In the genomic region with DNA sequence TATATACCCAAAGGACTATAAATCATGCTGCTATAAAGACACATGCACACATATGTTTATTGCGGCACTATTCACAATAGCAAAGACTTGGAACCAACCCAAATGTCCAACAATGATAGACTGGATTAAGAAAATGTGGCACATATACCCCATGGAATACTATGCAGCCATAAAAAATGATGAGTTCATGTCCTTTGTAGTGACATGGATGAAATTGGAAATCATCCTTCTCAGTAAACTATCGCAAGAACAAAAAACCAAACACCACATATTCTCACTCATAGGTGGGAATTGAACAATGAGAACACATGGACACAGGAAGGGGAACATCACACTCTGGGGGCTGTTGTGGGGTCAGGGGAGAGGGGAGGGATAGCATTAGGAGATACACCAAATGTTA, we compare ENCODE assay signal across 2 cellular contexts.
DNase-seq lines count a peak whose midpoint lies in the region; ATAC-seq, FAIRE-seq and TF ChIP-seq lines count a peak whose summit lies in the region.
"Not testable (repeated sequence)": the region's sequence is repeated elsewhere in the genome, so short reads cannot be mapped to it uniquely, and the experiment has no call there.

No MANE protein-coding gene starts in this region.

- not testable (repeated sequence) for H3K9me3 ChIP-seq in HEK293 (ENCODE audit: control insufficient read depth, insufficient read depth, low read depth, low read length); K562 (replicated peaks; ENCODE audit: control insufficient read depth, insufficient read depth, low read depth, low read length)

- H3K9me1 ChIP-seq in K562 (ENCODE audit: control insufficient read depth, insufficient read depth, low read length), result not testable (repeated sequence)

- H3K4me2 ChIP-seq in K562 (ENCODE audit: insufficient read depth, low read length), result not testable (repeated sequence)

- TF ChIP-seq EP300 in K562 (IDR thresholded peaks at IDR 0.05; ENCODE audit: low read length), result not testable (repeated sequence)

- not testable (repeated sequence) for ATAC-seq in K562

- intact Hi-C loops in K562 (cut with micrococcal nuclease), result not testable (repeated sequence)

- in situ Hi-C loops in K562 (cut with MboI), result not testable (repeated sequence)

- not testable (repeated sequence) for H3K9ac ChIP-seq in K562 (ENCODE audit: insufficient read depth in 1 of 2, low read depth in 2 of 2, low read length in 2 of 2)

- H3K27me3 ChIP-seq in K562 (ENCODE audit: control insufficient read depth in 2 of 2, insufficient read depth in 2 of 2, low read length in 2 of 2), result not testable (repeated sequence)

- H3K4me3 ChIP-seq in HEK293 (ENCODE audit: low read depth, low read length); K562: not testable (repeated sequence)

- not testable (repeated sequence) for TF ChIP-seq POLR2A in K562 (conservative IDR thresholded peaks at IDR 0.05)

- not testable (repeated sequence) for BruUV-seq in K562 (replicated peaks; lab: Mats Ljungman, UMichigan)

- not testable (repeated sequence) for DNase-seq in K562 (ENCODE audit: extremely low read depth in 1 of 4, low spot score in 3 of 4)

- WGBS in K562 (ENCODE audit: insufficient coverage, low coverage, missing lambda C conversion rate), result 85% methylated on average over 1 of the region's 2 CpGs

- H3K79me2 ChIP-seq in K562 (ENCODE audit: control insufficient read depth, insufficient read depth, low read length), result peaks cover 72% of the 10 kb centered on the region

- not testable (repeated sequence) for H3K27ac ChIP-seq in HEK293 (ENCODE audit: extremely low read depth, low read depth, low read length); K562 (ENCODE audit: extremely low read depth, low read depth, low read length)

- H3K36me3 ChIP-seq in HEK293 (ENCODE audit: control insufficient read depth in 2 of 2, insufficient read depth in 1 of 2, low read length in 2 of 2); K562 (ENCODE audit: control insufficient read depth, insufficient read depth, low read length): not testable (repeated sequence)

- not testable (repeated sequence) for TF ChIP-seq RAD21 in K562 (CRISPR knock-in tag; conservative IDR thresholded peaks at IDR 0.05 in 1 of 2, IDR thresholded peaks at IDR 0.05 in 1 of 2)

- not testable (repeated sequence) for H3K4me1 ChIP-seq in HEK293 (ENCODE audit: control insufficient read depth, insufficient read depth, low read length)
- peaks cover 6 to 39% of the 10 kb centered on the region in 2 experiments; a peak in 4 of 5 replicates for H3K4me1 ChIP-seq in K562 (replicated peaks in 1 of 2; ENCODE audit: control insufficient read depth in 2 of 2, insufficient read depth in 2 of 2, low read length in 2 of 2)

- not testable (repeated sequence) for FAIRE-seq in K562 (lab: Jason Lieb, UNC)

- POLR2A ChIA-PET in HEK293 (lab: Yijun Ruan, JAX), result not testable (repeated sequence)
- POLR2A ChIA-PET in K562 (lab: Yijun Ruan, JAX), result interaction anchor here (2.4 kb wide), 1 partner anchor 13 kb away, joined by 11 read pairs; no protein-coding TSS in a partner anchor

- not testable (repeated sequence) for H2AFZ ChIP-seq in K562 (ENCODE audit: low read depth, low read length)

- TF ChIP-seq CTCF in HEK293 (tag by site-specific recombination; IDR thresholded peaks at IDR 0.05); K562 (IDR thresholded peaks at IDR 0.05 in 2 of 3, conservative IDR thresholded peaks at IDR 0.05 in 1 of 3; ENCODE audit: insufficient read depth in 2 of 3, low read depth in 1 of 3, low read length in 3 of 3): not testable (repeated sequence)

- H4K20me1 ChIP-seq in K562 (replicated peaks; ENCODE audit: control insufficient read depth, insufficient read depth, low read length), result not testable (repeated sequence)

- CTCF ChIA-PET in HEK293 (lab: Yijun Ruan, JAX); K562 (lab: Yijun Ruan, JAX; ENCODE audit: low intra/inter-chr PET ratio): not testable (repeated sequence)

TF ChIP-seq in HEK293, 187 proteins besides CTCF, POLR2A, EP300 and RAD21:
- 0 out of 2 replicates have a peak, but pooled peaks have one; percentile 13 for TF ChIP-seq ZNF146 (tag by site-specific recombination; IDR thresholded peaks at IDR 0.05)

TF ChIP-seq in K562, 482 proteins besides CTCF, POLR2A, EP300 and RAD21:
- TF ChIP-seq ZNF146 (CRISPR knock-in tag; IDR thresholded peaks at IDR 0.05; ENCODE audit: unreplicated experiment) (peak; percentile 53), SMARCA5 (IDR thresholded peaks at IDR 0.05) (peak; percentile 68; the same call in 1 of the 2 replicates), BCOR (IDR thresholded peaks at IDR 0.05) (peak; percentile 87), KDM1A (IDR thresholded peaks at IDR 0.05) (peak; percentile 45 to 51; a peak in 3 of 4 replicates)
